In the genomic region with DNA sequence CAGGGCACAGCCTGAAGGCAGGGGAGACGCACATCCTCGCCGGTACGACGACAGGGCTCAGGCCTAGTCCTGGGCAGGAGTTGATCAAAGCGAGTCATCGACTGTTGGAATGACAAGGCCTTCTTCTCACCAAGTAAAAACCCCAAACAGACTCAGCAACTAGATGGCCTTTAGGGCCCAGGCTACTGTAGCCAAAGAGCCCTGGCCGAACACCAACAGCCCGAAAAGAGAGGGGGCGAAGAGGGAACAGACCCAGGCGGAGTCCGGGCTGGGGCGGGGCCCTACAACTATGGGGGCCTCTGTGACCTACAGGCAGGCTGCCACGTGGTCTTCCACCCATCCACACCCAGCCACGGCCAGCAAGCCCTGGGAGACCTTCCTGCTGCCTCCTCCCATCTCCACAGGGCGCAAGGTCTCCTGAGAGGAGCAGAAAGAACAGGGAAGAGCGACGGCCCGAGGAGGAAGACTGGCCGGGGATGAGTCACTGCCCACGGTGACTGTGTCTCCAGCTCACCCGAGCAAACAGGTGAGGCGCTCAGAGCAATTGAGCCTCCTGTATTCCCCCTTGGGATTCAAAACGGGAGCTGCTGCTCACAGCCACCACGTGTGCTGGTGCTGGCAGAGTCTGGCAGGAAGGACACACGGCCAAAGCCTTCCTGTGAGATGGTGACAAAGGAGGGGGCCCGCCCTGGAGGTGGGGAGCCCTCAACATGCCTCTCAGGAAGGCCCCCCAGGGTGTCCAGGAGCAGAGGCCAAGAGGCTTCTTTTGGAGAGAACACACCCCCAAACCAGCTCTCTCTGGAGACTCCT, we compare ENCODE assay signal across 8 cellular contexts. TPM values are rescaled to one million over a fixed set of nuclear protein-coding genes. Genes with fewer than 3 reads are reported as not detected.
DNase-seq lines count a peak whose midpoint lies in the region; ATAC-seq and TF ChIP-seq lines count a peak whose summit lies in the region.

No MANE protein-coding gene starts in this region.

- no peaks in the 10 kb centered on the region for H3K9me3 ChIP-seq in HEK293 (ENCODE audit: control insufficient read depth, insufficient read depth, low read depth, low read length)
- H3K9me3 ChIP-seq in body of pancreas: no peaks in the 10 kb centered on the region
- no peaks in the 10 kb centered on the region for H3K9me3 ChIP-seq in lower lobe of right lung

- POLR2A ChIA-PET in HEK293 (lab: Yijun Ruan, JAX): interaction anchor here (0.6 kb wide), 1 partner anchor 154 kb away, joined by 4 read pairs; no protein-coding TSS in a partner anchor

- H3K4me3 ChIP-seq in HEK293 (ENCODE audit: low read depth, low read length): no peak overlapping the region
- no peak overlapping the region for H3K4me3 ChIP-seq in body of pancreas
- no peak overlapping the region for H3K4me3 ChIP-seq in lower lobe of right lung

- 75 to 79% methylated on average over 16 to 27 of the region's 27 CpGs for WGBS in body of pancreas, 2 donors

- peaks cover 44 to 99% of the 10 kb centered on the region in 2 experiments for H3K36me3 ChIP-seq in HEK293 (ENCODE audit: control insufficient read depth in 2 of 2, insufficient read depth in 1 of 2, low read length in 2 of 2)
- H3K36me3 ChIP-seq in body of pancreas (replicated peaks in 1 of 2; ENCODE audit: insufficient read depth in 1 of 2, low read depth in 2 of 2): peaks cover 45 to 65% of the 10 kb centered on the region in 2 donors
- peaks cover 91% of the 10 kb centered on the region for H3K36me3 ChIP-seq in lower lobe of right lung

- DNase-seq in 8988T (peak; percentile 92), body of pancreas (no peak), lower lobe of right lung (peak; percentile 45), NCI-H748 treated with DMSO at 0.1 percent for 48 hours (lab: John Stamatoyannopoulos, UW) (no peak), AML-193 (lab: John Stamatoyannopoulos, UW) (no peak), SHP77 treated with DMSO at 0.1 percent for 48 hours (lab: John Stamatoyannopoulos, UW) (no peak)

- CTCF ChIA-PET in HEK293 (lab: Yijun Ruan, JAX): interaction anchor here (1.4 kb wide), 1 partner anchor 10 kb away, joined by 8 read pairs; no protein-coding TSS in a partner anchor

- H3K4me1 ChIP-seq in HEK293 (ENCODE audit: control insufficient read depth, insufficient read depth, low read length): no peaks in the 10 kb centered on the region
- peaks cover 31% of the 10 kb centered on the region for H3K4me1 ChIP-seq in body of pancreas
- peaks cover 42% of the 10 kb centered on the region for H3K4me1 ChIP-seq in lower lobe of right lung

- ATAC-seq in body of pancreas (no peak), lower lobe of right lung (no peak), GM19463 (IDR thresholded peaks at IDR 0.05; ENCODE audit: unreplicated experiment) (no peak)

- intact Hi-C loops in body of pancreas (cut with DNase I) (no loop called here), lower lobe of right lung (cut with DNase I) (no loop called here)

- TF ChIP-seq POLR2A in body of pancreas (IDR thresholded peaks at IDR 0.05): no peak

- H3K27ac ChIP-seq in HEK293 (ENCODE audit: extremely low read depth, low read depth, low read length) (peak overlapping the region; percentile 32; the same call in 1 of the 2 replicates), body of pancreas (peak overlapping the region in 3 of 4 donors; percentile 16 to 48 (median 22)), lower lobe of right lung (peak overlapping the region; percentile 46)

- TF ChIP-seq CTCF in HEK293 (tag by site-specific recombination; IDR thresholded peaks at IDR 0.05) (no peak), body of pancreas (IDR thresholded peaks at IDR 0.05) (no peak), lower lobe of right lung (IDR thresholded peaks at IDR 0.05) (no peak)

- H3K27me3 ChIP-seq in body of pancreas: no peaks in the 10 kb centered on the region
- H3K27me3 ChIP-seq in lower lobe of right lung (ENCODE audit: low read depth): no peaks in the 10 kb centered on the region

TF ChIP-seq in HEK293, 187 proteins besides CTCF, POLR2A, EP300 and RAD21 (continues in another document):
- TF ChIP-seq ZSCAN23 (tag by site-specific recombination; IDR thresholded peaks at IDR 0.05) (no peak), ZNF521 (tag by site-specific recombination; IDR thresholded peaks at IDR 0.05) (no peak), ZNF473 (tag by site-specific recombination; IDR thresholded peaks at IDR 0.05) (no peak), ZNF610 (tag by site-specific recombination; IDR thresholded peaks at IDR 0.05; ENCODE audit: borderline replicate concordance) (no peak), ZNF19 (tag by site-specific recombination; IDR thresholded peaks at IDR 0.05; ENCODE audit: low read depth) (no peak), ZNF600 (tag by site-specific recombination; IDR thresholded peaks at IDR 0.05) (peak; percentile 27; the same call in 1 of the 2 replicates), ZNF202 (tag by site-specific recombination; IDR thresholded peaks at IDR 0.05; ENCODE audit: borderline replicate concordance) (no peak), ZNF561 (tag by site-specific recombination; IDR thresholded peaks at IDR 0.05; ENCODE audit: borderline replicate concordance) (no peak), ZBTB21 (tag by site-specific recombination; IDR thresholded peaks at IDR 0.05) (no peak), OSR2 (tag by site-specific recombination; IDR thresholded peaks at IDR 0.05) (peak; percentile 75), ZNF311 (tag by site-specific recombination; IDR thresholded peaks at IDR 0.05; ENCODE audit: borderline replicate concordance) (no peak), HOXA7 (CRISPR knock-in tag; IDR thresholded peaks at IDR 0.05; ENCODE audit: borderline replicate concordance) (no peak), SCRT2 (tag by site-specific recombination; IDR thresholded peaks at IDR 0.05) (peak; percentile 89), ZNF560 (tag by site-specific recombination; IDR thresholded peaks at IDR 0.05; ENCODE audit: borderline replicate concordance) (no peak), ZNF664 (tag by site-specific recombination; IDR thresholded peaks at IDR 0.05) (no peak), ZNF37A (tag by site-specific recombination; IDR thresholded peaks at IDR 0.05) (no peak), ZNF10 (tag by site-specific recombination; IDR thresholded peaks at IDR 0.05) (no peak), ZNF292 (tag by site-specific recombination; IDR thresholded peaks at IDR 0.05; ENCODE audit: borderline replicate concordance, low read depth) (no peak), ZNF114 (tag by site-specific recombination; IDR thresholded peaks at IDR 0.05) (no peak), ZNF2 (tag by site-specific recombination; IDR thresholded peaks at IDR 0.05) (no peak)
- TF ChIP-seq, protein P1, sequence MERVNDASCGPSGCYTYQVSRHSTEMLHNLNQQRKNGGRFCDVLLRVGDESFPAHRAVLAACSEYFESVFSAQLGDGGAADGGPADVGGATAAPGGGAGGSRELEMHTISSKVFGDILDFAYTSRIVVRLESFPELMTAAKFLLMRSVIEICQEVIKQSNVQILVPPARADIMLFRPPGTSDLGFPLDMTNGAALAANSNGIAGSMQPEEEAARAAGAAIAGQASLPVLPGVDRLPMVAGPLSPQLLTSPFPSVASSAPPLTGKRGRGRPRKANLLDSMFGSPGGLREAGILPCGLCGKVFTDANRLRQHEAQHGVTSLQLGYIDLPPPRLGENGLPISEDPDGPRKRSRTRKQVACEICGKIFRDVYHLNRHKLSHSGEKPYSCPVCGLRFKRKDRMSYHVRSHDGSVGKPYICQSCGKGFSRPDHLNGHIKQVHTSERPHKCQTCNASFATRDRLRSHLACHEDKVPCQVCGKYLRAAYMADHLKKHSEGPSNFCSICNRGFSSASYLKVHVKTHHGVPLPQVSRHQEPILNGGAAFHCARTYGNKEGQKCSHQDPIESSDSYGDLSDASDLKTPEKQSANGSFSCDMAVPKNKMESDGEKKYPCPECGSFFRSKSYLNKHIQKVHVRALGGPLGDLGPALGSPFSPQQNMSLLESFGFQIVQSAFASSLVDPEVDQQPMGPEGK (tag by site-specific recombination; IDR thresholded peaks at IDR 0.05): 0 out of 2 replicates have a peak, but pooled peaks have one; percentile 19
- TF ChIP-seq, protein P2, sequence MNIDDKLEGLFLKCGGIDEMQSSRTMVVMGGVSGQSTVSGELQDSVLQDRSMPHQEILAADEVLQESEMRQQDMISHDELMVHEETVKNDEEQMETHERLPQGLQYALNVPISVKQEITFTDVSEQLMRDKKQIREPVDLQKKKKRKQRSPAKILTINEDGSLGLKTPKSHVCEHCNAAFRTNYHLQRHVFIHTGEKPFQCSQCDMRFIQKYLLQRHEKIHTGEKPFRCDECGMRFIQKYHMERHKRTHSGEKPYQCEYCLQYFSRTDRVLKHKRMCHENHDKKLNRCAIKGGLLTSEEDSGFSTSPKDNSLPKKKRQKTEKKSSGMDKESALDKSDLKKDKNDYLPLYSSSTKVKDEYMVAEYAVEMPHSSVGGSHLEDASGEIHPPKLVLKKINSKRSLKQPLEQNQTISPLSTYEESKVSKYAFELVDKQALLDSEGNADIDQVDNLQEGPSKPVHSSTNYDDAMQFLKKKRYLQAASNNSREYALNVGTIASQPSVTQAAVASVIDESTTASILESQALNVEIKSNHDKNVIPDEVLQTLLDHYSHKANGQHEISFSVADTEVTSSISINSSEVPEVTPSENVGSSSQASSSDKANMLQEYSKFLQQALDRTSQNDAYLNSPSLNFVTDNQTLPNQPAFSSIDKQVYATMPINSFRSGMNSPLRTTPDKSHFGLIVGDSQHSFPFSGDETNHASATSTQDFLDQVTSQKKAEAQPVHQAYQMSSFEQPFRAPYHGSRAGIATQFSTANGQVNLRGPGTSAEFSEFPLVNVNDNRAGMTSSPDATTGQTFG (tag by site-specific recombination; IDR thresholded peaks at IDR 0.05; ENCODE audit: borderline replicate concordance): no peak
- TF ChIP-seq, protein P3, sequence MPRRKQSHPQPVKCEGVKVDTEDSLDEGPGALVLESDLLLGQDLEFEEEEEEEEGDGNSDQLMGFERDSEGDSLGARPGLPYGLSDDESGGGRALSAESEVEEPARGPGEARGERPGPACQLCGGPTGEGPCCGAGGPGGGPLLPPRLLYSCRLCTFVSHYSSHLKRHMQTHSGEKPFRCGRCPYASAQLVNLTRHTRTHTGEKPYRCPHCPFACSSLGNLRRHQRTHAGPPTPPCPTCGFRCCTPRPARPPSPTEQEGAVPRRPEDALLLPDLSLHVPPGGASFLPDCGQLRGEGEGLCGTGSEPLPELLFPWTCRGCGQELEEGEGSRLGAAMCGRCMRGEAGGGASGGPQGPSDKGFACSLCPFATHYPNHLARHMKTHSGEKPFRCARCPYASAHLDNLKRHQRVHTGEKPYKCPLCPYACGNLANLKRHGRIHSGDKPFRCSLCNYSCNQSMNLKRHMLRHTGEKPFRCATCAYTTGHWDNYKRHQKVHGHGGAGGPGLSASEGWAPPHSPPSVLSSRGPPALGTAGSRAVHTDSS (tag by site-specific recombination; IDR thresholded peaks at IDR 0.05): no peak

RNA-seq across cellular contexts. Expression of a gene that starts 17.7 kb away (rescaled TPM):
- 1 to 10 TPM; 2.0 to 5.4 TPM for total RNA-seq in body of pancreas
- total RNA-seq in lower lobe of right lung: 81.9 TPM

RNA-seq across cellular contexts. Expression of a gene that starts 26.9 kb away (rescaled TPM):
- total RNA-seq in body of pancreas (100 to 1,000 TPM in 1 of 2 donors, 10 to 100 TPM in 1; 37.6 to 116 TPM), lower lobe of right lung (146 TPM)

RNA-seq across cellular contexts. Expression of a gene that starts 33.9 kb away (rescaled TPM):
- 10 to 100 TPM; 24.1 to 60.3 TPM for total RNA-seq in body of pancreas
- 63.4 TPM for total RNA-seq in lower lobe of right lung

Comparison
In these comparisons a context has a peak if more than half of its experiments do, and no peak if none do; other contexts are left out.
1. DNase-seq: peak in 8988T (single experiment) and lower lobe of right lung (single experiment); none in body of pancreas (0 of 4), NCI-H748 treated with DMSO at 0.1 percent for 48 hours (single experiment), AML-193 (0 of 2) and SHP77 treated with DMSO at 0.1 percent for 48 hours (single experiment).
2. RNA of a gene that starts 17.7 kb away (total RNA-seq): 81.9 TPM in lower lobe of right lung (single experiment); 2.0 to 5.4 TPM in body of pancreas; every median in the first group is over 10 times any median in the second.
3. Peak in every context shown above with its lines, with median percentiles within 50 percentile points of each other: H3K27ac ChIP-seq.